ENCODE assay signal across 33 cellular contexts in the genomic region with DNA sequence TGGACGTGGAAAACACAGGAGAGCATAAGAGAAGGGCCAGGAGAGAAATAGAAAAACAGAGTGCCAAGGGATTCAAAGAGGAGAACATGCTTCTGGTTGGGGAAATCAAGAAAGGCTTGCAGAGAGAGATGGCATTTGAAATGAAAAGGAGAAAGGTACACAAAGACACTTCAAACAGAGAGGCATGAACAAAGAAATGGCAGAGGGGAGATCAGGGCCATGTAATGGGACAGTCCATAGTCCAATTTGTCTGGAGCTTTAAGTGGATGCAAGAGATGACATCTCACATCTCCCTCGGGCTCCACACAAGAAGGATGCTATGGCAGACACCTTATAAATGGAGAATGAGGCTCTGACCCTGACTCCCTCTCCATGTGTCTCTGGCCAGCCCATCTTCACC.
"Had no signal": no experiment of that assay in that cellular context is flagged by ENCODE, and none has a peak within 500 bp of the region (broad histone marks: within the 10 kb centered on the region; RNA-seq: fewer than 3 reads in every experiment).

No MANE protein-coding gene starts in this region.

- H3K36me3 ChIP-seq: MG63 had no signal

- DNase-seq: Karpas-422, Kasumi-1, MG63, MM.1S, MV-4-11, NCI-H1048, NCI-H1092, NCI-H1092 treated with DMSO at 0.1 percent for 48 hours, NCI-H1105, NCI-H1105 treated with DMSO at 0.1 percent for 48 hours, NCI-H1417, NCI-H1417 treated with DMSO at 0.1 percent for 48 hours, NCI-H1436, NCI-H1436 treated with DMSO at 0.1 percent for 48 hours, NCI-H146, NCI-H1694, NCI-H1694 treated with DMSO at 0.1 percent for 48 hours, NCI-H187, NCI-H187 treated with DMSO at 0.1 percent for 48 hours, NCI-H1930, NCI-H2029, NCI-H2029 treated with DMSO at 0.1 percent for 48 hours, NCI-H2081, NCI-H2081 treated with DMSO at 0.1 percent for 48 hours, NCI-H2107, NCI-H2171, NCI-H2171 treated with DMSO at 0.1 percent for 48 hours, NCI-H2227 treated with DMSO at 0.1 percent for 48 hours, NCI-H226, NCI-H345, NCI-H446 treated with DMSO at 0.1 percent for 48 hours, NCI-H510A, NCI-H510A treated with DMSO at 0.1 percent for 48 hours had no signal

- H3K4me3 ChIP-seq: MG63 had no signal
